ENCODE assay signal across 20 cellular contexts in the genomic region with DNA sequence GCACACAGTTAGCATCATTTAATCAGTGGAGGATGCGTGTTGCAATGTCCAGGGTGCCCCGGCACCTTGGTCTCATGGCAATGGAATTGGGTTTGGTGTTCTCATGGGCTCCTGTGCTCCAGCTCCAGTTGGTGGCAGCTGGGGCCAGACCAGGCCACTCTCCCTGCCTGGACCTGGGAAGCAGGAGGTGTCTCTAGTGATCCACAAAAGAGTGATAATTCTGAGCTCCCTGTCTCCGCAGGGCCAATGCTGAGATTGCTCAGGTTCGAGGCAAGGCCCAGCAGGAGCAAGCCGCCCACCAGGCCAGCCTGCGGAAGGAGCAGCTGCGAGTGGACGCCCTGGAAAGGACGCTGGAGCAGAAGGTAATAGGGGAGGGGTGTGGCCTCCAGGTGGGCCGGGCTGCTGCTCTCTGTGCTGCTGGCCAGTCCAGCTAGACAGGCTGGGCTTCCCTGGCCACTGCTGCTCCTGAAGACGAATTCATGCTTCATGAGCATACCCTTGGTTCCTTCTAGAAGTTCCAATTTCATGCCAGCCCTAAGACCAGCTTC. TPM values are rescaled to one million over a fixed set of nuclear protein-coding genes. Genes with fewer than 3 reads are reported as not detected.
DNase-seq lines count a peak whose midpoint lies in the region; ATAC-seq and TF ChIP-seq lines count a peak whose summit lies in the region.
"Had no signal": no experiment of that assay in that cellular context is flagged by ENCODE, and none has a peak within 500 bp of the region (broad histone marks: within the 10 kb centered on the region; RNA-seq: fewer than 3 reads in every experiment).

No MANE protein-coding gene starts in this region.

- H3K9me3 ChIP-seq in Panc1 (ENCODE audit: control insufficient read depth, insufficient read depth, low read depth, low read length) (no peaks in the 10 kb centered on the region), sigmoid colon (no peaks in the 10 kb centered on the region)

- H3K27me3 ChIP-seq in Panc1 (ENCODE audit: control insufficient read depth, insufficient read depth, low read length): no peaks in the 10 kb centered on the region
- H3K27me3 ChIP-seq in sigmoid colon: no peaks in the 10 kb centered on the region

- CTCF ChIA-PET in Panc1 (lab: Charles Lee) (no interaction called here), Calu3 (lab: Charles Lee) (no interaction called here)

- POLR2A ChIA-PET in Panc1 (lab: Charles Lee): no interaction called here

- no peak for TF ChIP-seq CTCF in Panc1 (IDR thresholded peaks at IDR 0.05)
- TF ChIP-seq CTCF in neural crest cell (conservative IDR thresholded peaks at IDR 0.05): no peak
- TF ChIP-seq CTCF in sigmoid colon (IDR thresholded peaks at IDR 0.05): no peak
- TF ChIP-seq CTCF in Calu3 (IDR thresholded peaks at IDR 0.05; ENCODE audit: unreplicated experiment): no peak

- no peak overlapping the region for H3K4me3 Mint-ChIP-seq in neural crest cell
- H3K4me3 Mint-ChIP-seq in Calu3 (ENCODE audit: low read depth, unreplicated experiment): no peak overlapping the region
- H3K4me3 Mint-ChIP-seq: CD4-positive, CD25-positive, alpha-beta regulatory T cell; IgD-negative memory B cell had no signal

- H3K27me3 Mint-ChIP-seq in neural crest cell (ENCODE audit: low read depth) (no peaks in the 10 kb centered on the region), Calu3 (ENCODE audit: unreplicated experiment) (no peaks in the 10 kb centered on the region)
- H3K27me3 Mint-ChIP-seq: IgD-negative memory B cell had no signal

- TF ChIP-seq EP300 in sigmoid colon (IDR thresholded peaks at IDR 0.05): no peak

- H3K4me3 ChIP-seq in Panc1 (ENCODE audit: low read depth in 2 of 2, low read length in 2 of 2) (no peak overlapping the region), sigmoid colon (no peak overlapping the region)
- H3K4me3 ChIP-seq: GM12878 had no signal

- peak; percentile 43 for ATAC-seq in Panc1
- peak; percentile 12 for ATAC-seq in esophagus mucosa
- ATAC-seq: GM12878 had no signal

- no peak for TF ChIP-seq POLR2A in sigmoid colon (IDR thresholded peaks at IDR 0.05)

- DNase-seq in Panc1 (ENCODE audit: low read depth, low spot score) (no peak), neural crest cell (ENCODE audit: low read depth, low spot score) (no peak), sigmoid colon (peak; percentile 56), Calu3 (no peak), activated T-cell treated with anti-CD3 and anti-CD28 coated beads for 4 hours (no peak)
- no peak for DNase-seq in activated CD4-positive, alpha-beta T cell treated with anti-CD3 and anti-CD28 coated beads, Interleukin-2, amount 50 U/mL, for 48 hours
- DNase-seq: CD4-positive, CD25-positive, alpha-beta regulatory T cell; COR-L47; DMS 273 treated with DMSO at 0.1 percent for 48 hours; DND-41; H7; NCI-H1694 treated with DMSO at 0.1 percent for 48 hours; NCI-H446 treated with DMSO at 0.1 percent for 48 hours; NCI-H526 treated with DMSO at 0.1 percent for 48 hours; OCI-M1; SHP77 had no signal

- intact Hi-C loops in Panc1 (cut with micrococcal nuclease; ENCODE audit: unreplicated experiment): no loop called here
- intact Hi-C loops in sigmoid colon (cut with DNase I): no loop called here
- intact Hi-C loops in Calu3 (cut with micrococcal nuclease; ENCODE audit: unreplicated experiment): no loop called here

- H3K9me3 Mint-ChIP-seq in neural crest cell (no peaks in the 10 kb centered on the region), Calu3 (ENCODE audit: low read depth, unreplicated experiment) (no peaks in the 10 kb centered on the region)

- H3K4me1 ChIP-seq in Panc1 (ENCODE audit: control insufficient read depth, insufficient read depth, low read length) (no peaks in the 10 kb centered on the region), sigmoid colon (peaks cover 0 to 13% (median 9%) of the 10 kb centered on the region in 4 donors)

- in situ Hi-C loops in Panc1 (cut with HindIII; ENCODE audit: low pct_unique_long_range_greater_than_20kb, low sequenced_read_pairs): no loop called here

- BruUV-seq in Panc1 (replicated peaks; lab: Mats Ljungman, UMichigan): no TSS peak
- no TSS peak for BruUV-seq in Calu3 (replicated peaks; lab: Mats Ljungman, UMichigan)

- 88 to 91% methylated on average over 11 of the region's 11 CpGs for WGBS in sigmoid colon, 2 donors

- H3K27ac ChIP-seq in Panc1 (ENCODE audit: low read length) (no peak overlapping the region), sigmoid colon (no peak overlapping the region)

- peaks cover 19% of the 10 kb centered on the region for H3K4me1 Mint-ChIP-seq in neural crest cell
- H3K4me1 Mint-ChIP-seq in Calu3 (ENCODE audit: low read depth, unreplicated experiment): no peaks in the 10 kb centered on the region
- H3K4me1 Mint-ChIP-seq: CD4-positive, CD25-positive, alpha-beta regulatory T cell had no signal

- peaks cover 7% of the 10 kb centered on the region for H3K36me3 ChIP-seq in Panc1 (ENCODE audit: control insufficient read depth, insufficient read depth, low read length)
- H3K36me3 ChIP-seq in sigmoid colon: peaks cover 13 to 74% (median 19%) of the 10 kb centered on the region in 4 donors

- H3K36me3 Mint-ChIP-seq in neural crest cell (ENCODE audit: low read depth) (peaks cover 10% of the 10 kb centered on the region), Calu3 (ENCODE audit: insufficient read depth, unreplicated experiment) (peaks cover 5% of the 10 kb centered on the region)
- H3K36me3 Mint-ChIP-seq: CD4-positive, CD25-positive, alpha-beta regulatory T cell; IgD-negative memory B cell had no signal

- H3K27ac Mint-ChIP-seq in neural crest cell (ENCODE audit: unreplicated experiment) (peak overlapping the region; percentile 50), Calu3 (ENCODE audit: unreplicated experiment) (no peak overlapping the region)
- H3K27ac Mint-ChIP-seq: CD4-positive, CD25-positive, alpha-beta regulatory T cell had no signal

RNA-seq across cellular contexts. Expression of a gene that starts 21.7 kb away (rescaled TPM):
- total RNA-seq in Panc1 (2021; ENCODE audit: unreplicated experiment) (0.82 TPM), esophagus mucosa (0.16 TPM), neural crest cell (not detected in 2 replicates), sigmoid colon (under 1 TPM in 2 of 4 donors, not detected in 2; 0.54 to 0.55 TPM), Calu3 (2022) (0.35 TPM in 1 of 2 replicates, not detected in the other)
- 0.71 TPM for polyA plus RNA-seq in Panc1 (2012; ENCODE audit: insufficient read length)
- polyA plus RNA-seq in sigmoid colon: under 1 TPM in 1 of 3 donors, not detected in 2; 0.12 TPM
- total RNA-seq: CD4-positive, CD25-positive, alpha-beta regulatory T cell; GM12878 had no signal
- polyA plus RNA-seq: BJ, IgD-negative memory B cell had no signal
